Comparison of ENCODE assay signal across 21 cellular contexts in genomic region chr2:11546072-11546471, GRCh38. TPM values are rescaled to one million over a fixed set of nuclear protein-coding genes. Genes with fewer than 3 reads are reported as not detected.
A peak's percentile ranks its signal among the peaks of the same experiment; 100 is the strongest.
DNase-seq lines count a peak whose midpoint lies in the region; ATAC-seq, FAIRE-seq and TF ChIP-seq lines count a peak whose summit lies in the region.
"Had no signal": no experiment of that assay in that cellular context is flagged by ENCODE, and none has a peak within 500 bp of the region (broad histone marks: within the 10 kb centered on the region; RNA-seq: fewer than 3 reads in every experiment).

No MANE protein-coding gene starts in this region.

- no peak overlapping the region for H3K27ac Mint-ChIP-seq in neural crest cell (ENCODE audit: unreplicated experiment)
- no peak overlapping the region for H3K27ac Mint-ChIP-seq in type B pancreatic cell
- H3K27ac Mint-ChIP-seq in Calu3 (ENCODE audit: unreplicated experiment): no peak overlapping the region
- H3K27ac Mint-ChIP-seq: CD14-positive monocyte; CD4-positive, alpha-beta memory T cell had no signal

- no peak overlapping the region for H3K27ac ChIP-seq in HepG2 (ENCODE audit: extremely low read length, insufficient read depth, low read length)
- no peak overlapping the region for H3K27ac ChIP-seq in right lobe of liver
- peak overlapping the region; percentile 46 for H3K27ac ChIP-seq in temporal lobe (ENCODE audit: low read depth, low read length)
- H3K27ac ChIP-seq: 22Rv1, A549, BLaER1, GM23248 had no signal

- intact Hi-C loops in HepG2 (cut with micrococcal nuclease; ENCODE audit: unreplicated experiment): no loop called here
- intact Hi-C loops in right lobe of liver (cut with DNase I): no loop called here
- intact Hi-C loops in Calu3 (cut with micrococcal nuclease; ENCODE audit: unreplicated experiment): no loop called here

- H3K4me3 ChIP-seq in HepG2 (replicated peaks in 1 of 3; ENCODE audit: insufficient read depth in 1 of 3, low read depth in 2 of 3, low read length in 3 of 3) (no peak overlapping the region), right lobe of liver (no peak overlapping the region)
- H3K4me3 ChIP-seq: A549, BLaER1, GM23248, HAP-1, K562 had no signal

- POLR2A ChIA-PET in HepG2 (lab: Yijun Ruan, JAX): interaction anchor here (0.9 to 2.5 kb wide), 4 partner anchors 12 to 80 kb away, joined by 3 to 9 read pairs (median 4); partner anchors contain the start of genes E2F6 and GREB1

- peaks cover 98% of the 10 kb centered on the region for H3K79me2 ChIP-seq in HepG2 (ENCODE audit: insufficient read depth, low read length)

- TF ChIP-seq RAD21 in HepG2 (CRISPR knock-in tag; IDR thresholded peaks at IDR 0.05): no peak

- H3K9me3 Mint-ChIP-seq in neural crest cell (no peaks in the 10 kb centered on the region), type B pancreatic cell (peaks cover 5% of the 10 kb centered on the region), Calu3 (ENCODE audit: low read depth, unreplicated experiment) (no peaks in the 10 kb centered on the region)

- TF ChIP-seq POLR2A in HepG2 (IDR thresholded peaks at IDR 0.05; ENCODE audit: insufficient read depth in 1 of 2, low read depth in 2 of 2, low read length in 2 of 2): no peak
- no peak for TF ChIP-seq POLR2A in right lobe of liver (IDR thresholded peaks at IDR 0.05)

- H3K4me1 ChIP-seq in HepG2 (ENCODE audit: insufficient read depth, low read length) (peaks cover 99% of the 10 kb centered on the region), right lobe of liver (peaks cover 0 to 29% (median 3%) of the 10 kb centered on the region in 4 donors)
- H3K4me1 ChIP-seq: A549 had no signal

- DNase-seq in HepG2 (ENCODE audit: low spot score) (no peak), right lobe of liver (no peak), neural crest cell (ENCODE audit: low read depth, low spot score) (no peak), type B pancreatic cell (ENCODE audit: extremely low spot score, unreplicated experiment) (no peak), Calu3 (no peak)
- DNase-seq in activated effector memory CD4-positive, alpha-beta T cell treated with anti-CD3 and anti-CD28 coated beads, Interleukin-2, amount 50 U/mL, for 16 hours: no peak
- DNase-seq: CD4-positive, alpha-beta memory T cell; DMS 273 treated with DMSO at 0.1 percent for 48 hours; GDM1; GM23248; IMR-90 had no signal

- H3K4me3 Mint-ChIP-seq in neural crest cell (peak overlapping the region; percentile 8), type B pancreatic cell (no peak overlapping the region), Calu3 (ENCODE audit: low read depth, unreplicated experiment) (no peak overlapping the region)
- H3K4me3 Mint-ChIP-seq: CD14-positive monocyte; CD4-positive, alpha-beta memory T cell had no signal

- in situ Hi-C loops in HepG2 (cut with HindIII; ENCODE audit: extremely low pct_ligation_motif_present, low pct_unique_long_range_greater_than_20kb): no loop called here

- H3K27me3 ChIP-seq in HepG2 (ENCODE audit: control insufficient read depth in 1 of 2, insufficient read depth in 2 of 2, low read length in 2 of 2): no peaks in the 10 kb centered on the region
- H3K27me3 ChIP-seq in right lobe of liver: no peaks in the 10 kb centered on the region
- H3K27me3 ChIP-seq: BLaER1 had no signal

- ATAC-seq in HepG2: no peak
- no peak for ATAC-seq in right lobe of liver
- ATAC-seq: A549, K562 had no signal

- H4K20me1 ChIP-seq in HepG2 (ENCODE audit: insufficient read depth, low read length): peaks cover 28% of the 10 kb centered on the region
- H4K20me1 ChIP-seq: BLaER1 had no signal

- H3K27me3 Mint-ChIP-seq in neural crest cell (ENCODE audit: low read depth): no peaks in the 10 kb centered on the region
- H3K27me3 Mint-ChIP-seq in type B pancreatic cell: peaks cover 3% of the 10 kb centered on the region
- peaks cover 68% of the 10 kb centered on the region for H3K27me3 Mint-ChIP-seq in Calu3 (ENCODE audit: unreplicated experiment)

- no peak overlapping the region for H2AFZ ChIP-seq in HepG2 (ENCODE audit: low read length)
- H2AFZ ChIP-seq: GM23248 had no signal

- H3K36me3 ChIP-seq in HepG2 (replicated peaks in 1 of 2; ENCODE audit: control insufficient read depth in 1 of 2, insufficient read depth in 2 of 2, low read length in 2 of 2) (peaks cover 3 to 14% of the 10 kb centered on the region in 2 experiments; a peak in 4 of 5 replicates), right lobe of liver (no peaks in the 10 kb centered on the region)
- H3K36me3 ChIP-seq: BLaER1, HAP-1 had no signal

- TF ChIP-seq CTCF in HepG2 (CRISPR knock-in tag; IDR thresholded peaks at IDR 0.05) (no peak), right lobe of liver (IDR thresholded peaks at IDR 0.05) (no peak), neural crest cell (conservative IDR thresholded peaks at IDR 0.05) (no peak), type B pancreatic cell (conservative IDR thresholded peaks at IDR 0.05) (no peak), Calu3 (IDR thresholded peaks at IDR 0.05; ENCODE audit: unreplicated experiment) (no peak)

- 81% methylated on average over 6 of the region's 6 CpGs for WGBS in HepG2 (ENCODE audit: low lambda C conversion rate)
- 82% methylated on average over 6 of the region's 6 CpGs for WGBS in right lobe of liver (ENCODE audit: insufficient coverage, low coverage, low lambda C conversion rate, missing lambda C conversion rate)

- H3K9ac ChIP-seq in HepG2 (ENCODE audit: insufficient read depth, low read depth, low read length): no peak overlapping the region
- H3K9ac ChIP-seq: BLaER1, GM23248 had no signal

- H3K4me2 ChIP-seq in HepG2 (ENCODE audit: low read depth, low read length): peak overlapping the region; percentile 32; the same call in 1 of the 2 replicates
- H3K4me2 ChIP-seq: A549, BLaER1 had no signal

- TF ChIP-seq EP300 in HepG2 (IDR thresholded peaks at IDR 0.05; ENCODE audit: low read depth in 2 of 2, low read length in 2 of 2): no peak
- TF ChIP-seq EP300 in HepG2 (CRISPR knock-in tag; IDR thresholded peaks at IDR 0.05; ENCODE audit: borderline replicate concordance): no peak

- CTCF ChIA-PET in HepG2 (lab: Yijun Ruan, JAX; ENCODE audit: low intra/inter-chr PET ratio, low total read pairs): no interaction called here
- CTCF ChIA-PET in Calu3 (lab: Charles Lee): no interaction called here

- H3K36me3 Mint-ChIP-seq in neural crest cell (ENCODE audit: low read depth) (peaks cover 4% of the 10 kb centered on the region), type B pancreatic cell (peaks cover 8% of the 10 kb centered on the region), Calu3 (ENCODE audit: insufficient read depth, unreplicated experiment) (no peaks in the 10 kb centered on the region)
- H3K36me3 Mint-ChIP-seq: CD14-positive monocyte had no signal

- BruUV-seq in HepG2 (replicated peaks; lab: Mats Ljungman, UMichigan) (no TSS peak), Calu3 (replicated peaks; lab: Mats Ljungman, UMichigan) (no TSS peak)

- FAIRE-seq in HepG2 (lab: Jason Lieb, UNC): no peak
- FAIRE-seq: A549, GM12892, GM18507, K562 had no signal

- peaks cover 69% of the 10 kb centered on the region for H3K4me1 Mint-ChIP-seq in neural crest cell
- peaks cover 17% of the 10 kb centered on the region for H3K4me1 Mint-ChIP-seq in type B pancreatic cell (ENCODE audit: unreplicated experiment)
- H3K4me1 Mint-ChIP-seq in Calu3 (ENCODE audit: low read depth, unreplicated experiment): no peaks in the 10 kb centered on the region
- H3K4me1 Mint-ChIP-seq: CD14-positive monocyte had no signal

- H3K9me3 ChIP-seq in HepG2 (ENCODE audit: low read length) (no peaks in the 10 kb centered on the region), right lobe of liver (no peaks in the 10 kb centered on the region)
- H3K9me3 ChIP-seq: A549, HAP-1 had no signal

TF ChIP-seq in HepG2, 621 proteins besides CTCF, POLR2A, EP300 and RAD21 (continues in another document):
- no peak for TF ChIP-seq SP4 (CRISPR knock-in tag; IDR thresholded peaks at IDR 0.05)
- TF ChIP-seq GFI1 (CRISPR knock-in tag; IDR thresholded peaks at IDR 0.05; ENCODE audit: borderline replicate concordance): no peak
- no peak for TF ChIP-seq RCOR2 (CRISPR knock-in tag; IDR thresholded peaks at IDR 0.05)

RNA-seq across cellular contexts. Expression of gene GREB1, which starts 12.2 kb away (rescaled TPM):
- total RNA-seq in HepG2 (2016; rRNA removed; fragmentation: Illumina TruSeq; extraction: Trizol) (61.2 and 64.2 TPM in 2 replicates), right lobe of liver (10 to 100 TPM in 2 of 6 experiments, 1 to 10 TPM in 4; 1.6 to 19.5 (median 6.5) TPM), neural crest cell (132 and 143 TPM in 2 replicates), temporal lobe (3.0 TPM), type B pancreatic cell (ENCODE audit: low replicate concordance) (7.5 and 50.5 TPM in 2 replicates), Calu3 (2022) (0.54 and 0.90 TPM in 2 replicates)
- 22.9 and 28.7 TPM in 2 replicates for total RNA-seq in HepG2 (2016; cell fraction: cytosol; rRNA removed; fragmentation: Illumina TruSeq; extraction: Trizol; ENCODE audit: low read depth)
- total RNA-seq in HepG2 (2016; cell fraction: insoluble cytoplasmic fraction; rRNA removed; fragmentation: Illumina TruSeq; extraction: Trizol): 62.9 and 63.8 TPM in 2 replicates
- 43.0 and 57.1 TPM in 2 replicates for total RNA-seq in HepG2 (2016; cell fraction: membrane; rRNA removed; fragmentation: Illumina TruSeq; extraction: Trizol)
- 118 and 132 TPM in 2 replicates for total RNA-seq in HepG2 (2016; cell fraction: nucleus; rRNA removed; fragmentation: Illumina TruSeq; extraction: Trizol)
- 26.8 and 31.3 TPM in 2 replicates for polyA plus RNA-seq in HepG2 (2011; rRNA removed)
- 20.4 and 21.0 TPM in 2 replicates for polyA plus RNA-seq in HepG2 (2011; cell fraction: cytosol; rRNA removed)
- 110 and 130 TPM in 2 replicates for polyA plus RNA-seq in HepG2 (2011; cell fraction: nucleus; rRNA removed)
- polyA plus RNA-seq in HepG2 (2012): 47.0 and 84.0 TPM in 2 replicates
- polyA plus RNA-seq in HepG2 (2016; cell fraction: cytosol; fragmentation: Illumina TruSeq; extraction: Trizol; ENCODE audit: low read depth): 10.7 and 14.3 TPM in 2 replicates
- 38.8 and 51.0 TPM in 2 replicates for polyA plus RNA-seq in HepG2 (2016; cell fraction: insoluble cytoplasmic fraction; fragmentation: Illumina TruSeq; extraction: Trizol; ENCODE audit: low read depth)
- polyA plus RNA-seq in HepG2 (2016; cell fraction: membrane; fragmentation: Illumina TruSeq; extraction: Trizol; ENCODE audit: low read depth): 17.8 and 18.3 TPM in 2 replicates
- polyA plus RNA-seq in HepG2 (2016; cell fraction: nucleus; fragmentation: Illumina TruSeq; extraction: Trizol; ENCODE audit: insufficient read depth, low read depth): 158 and 174 TPM in 2 replicates
- polyA minus RNA-seq in HepG2 (2011; rRNA and poly(A)+ RNA removed; ENCODE audit: low replicate concordance): 1.5 and 97.9 TPM in 2 replicates
- 60.3 and 64.2 TPM in 2 replicates for polyA minus RNA-seq in HepG2 (2011; cell fraction: cytosol; rRNA and poly(A)+ RNA removed)
- polyA minus RNA-seq in HepG2 (2011; cell fraction: nucleus; rRNA and poly(A)+ RNA removed): 142 and 160 TPM in 2 replicates
- total RNA-seq: GM23248, HT-29, IMR-90 had no signal
- polyA plus RNA-seq: CD14-positive monocyte; CD4-positive, alpha-beta memory T cell; GM23248 had no signal
